ENCODE assay signal across 13 cellular contexts in genomic region chr19:37977992-37978391, GRCh38.
A peak's percentile ranks its signal among the peaks of the same experiment; 100 is the strongest.
DNase-seq lines count a peak whose midpoint lies in the region; ATAC-seq and TF ChIP-seq lines count a peak whose summit lies in the region.
"Had no signal": no experiment of that assay in that cellular context is flagged by ENCODE, and none has a peak within 500 bp of the region (broad histone marks: within the 10 kb centered on the region; RNA-seq: fewer than 3 reads in every experiment).

No MANE protein-coding gene starts in this region.

- H3K27ac Mint-ChIP-seq in activated B cell treated with CpG ODN at 0.5 μM for 24 hours (peak overlapping the region; percentile 90), natural killer cell (no peak overlapping the region)
- peak overlapping the region; percentile 95 for H3K27ac Mint-ChIP-seq in stimulated activated memory B cell treated with anti-CD40 and anti-IgM and Interleukin-4, amounts not matched to agents 10 μg/mL and 1 μg/mL and 100 μg/mL, for 72 hours
- H3K27ac Mint-ChIP-seq: effector memory CD8-positive, alpha-beta T cell had no signal

- 74 to 84% methylated on average over 7 of the region's 7 CpGs for WGBS in GM23248 (ENCODE audit: low coverage in 1 of 2, low lambda C conversion rate in 2 of 2, missing lambda C conversion rate in 2 of 2), 2 experiments

- peaks cover 91% of the 10 kb centered on the region for H3K4me1 Mint-ChIP-seq in activated B cell treated with CpG ODN at 0.5 μM for 24 hours
- peaks cover 82% of the 10 kb centered on the region for H3K4me1 Mint-ChIP-seq in stimulated activated memory B cell treated with anti-CD40 and anti-IgM and Interleukin-4, amounts not matched to agents 10 μg/mL and 1 μg/mL and 100 μg/mL, for 72 hours
- H3K4me1 Mint-ChIP-seq in natural killer cell, result peaks cover 0 to 24% of the 10 kb centered on the region in 2 donors

- H3K27me3 ChIP-seq in GM23248 (replicated peaks; ENCODE audit: insufficient read depth), result no peaks in the 10 kb centered on the region

- H3K4me3 Mint-ChIP-seq in activated B cell treated with CpG ODN at 0.5 μM for 24 hours (peak overlapping the region; percentile 52), natural killer cell (no peak overlapping the region)
- H3K4me3 Mint-ChIP-seq in stimulated activated memory B cell treated with anti-CD40 and anti-IgM and Interleukin-4, amounts not matched to agents 10 μg/mL and 1 μg/mL and 100 μg/mL, for 72 hours, result peak overlapping the region; percentile 21
- H3K4me3 Mint-ChIP-seq: effector memory CD8-positive, alpha-beta T cell had no signal

- intact Hi-C loops in activated B cell treated with CpG ODN at 0.5 μM for 24 hours (cut with micrococcal nuclease), result loop anchor here (1.0 to 2.0 kb wide), 2 partner anchors 8 to 15 kb away; no protein-coding TSS in a partner anchor
- intact Hi-C loops in natural killer cell (cut with micrococcal nuclease), result no loop called here
- intact Hi-C loops in left colon (cut with DNase I, micrococcal nuclease), result no loop called here

- H3K9me3 ChIP-seq in GM23248 (ENCODE audit: low read depth), result no peaks in the 10 kb centered on the region

- peak overlapping the region; percentile 31; the same call in 1 of the 2 replicates for H3K9ac ChIP-seq in GM23248

- CTCF ChIA-PET in activated B cell treated with CpG ODN at 0.5 μM for 24 hours (lab: Charles Lee), result interaction anchor here (1.0 to 2.0 kb wide), 5 partner anchors 9 to 64 kb away, joined by 3 to 9 read pairs (median 5); no protein-coding TSS in a partner anchor

- no peaks in the 10 kb centered on the region for H3F3A ChIP-seq in GM23248 (ENCODE audit: insufficient read depth)

- H3K36me3 ChIP-seq in GM23248 (ENCODE audit: low read depth), result no peaks in the 10 kb centered on the region

- no peak overlapping the region for H3K4me2 ChIP-seq in GM23248 (ENCODE audit: unreplicated experiment)

- ATAC-seq in activated B cell treated with CpG ODN at 0.5 μM for 24 hours (ENCODE audit: low read depth), result peak; percentile 9
- no peak for ATAC-seq in stimulated activated memory B cell treated with anti-CD40 and anti-IgM and Interleukin-4, amounts not matched to agents 10 μg/mL and 1 μg/mL and 100 μg/mL, for 72 hours
- ATAC-seq in natural killer cell, result no peak
- no peak for ATAC-seq in left colon
- ATAC-seq in GM19452 (IDR thresholded peaks at IDR 0.05; ENCODE audit: unreplicated experiment), result no peak
- ATAC-seq in HG02610 (IDR thresholded peaks at IDR 0.05; ENCODE audit: unreplicated experiment), result no peak
- ATAC-seq: effector memory CD8-positive, alpha-beta T cell; stimulated activated naive CD8-positive, alpha-beta T cell treated with anti-CD3 and anti-CD28 coated beads, Interleukin-15, Interleukin-2, amounts not matched to agents 100 U/mL and 50 U/mL, for 24 hours had no signal

- no peaks in the 10 kb centered on the region for H4K20me1 ChIP-seq in GM23248 (ENCODE audit: insufficient read depth)

- H3K4me1 ChIP-seq in GM23248 (ENCODE audit: insufficient read depth), result 0 out of 2 replicates have a peak, but pooled peaks cover 2% of the 10 kb centered on the region

- in situ Hi-C loops in GM23248 (cut with MboI), result no loop called here

- peaks cover 94% of the 10 kb centered on the region for H3K79me2 ChIP-seq in GM23248 (ENCODE audit: insufficient read depth)

- TF ChIP-seq CTCF in activated B cell treated with CpG ODN at 0.5 μM for 24 hours (IDR thresholded peaks at IDR 0.05) (no peak), natural killer cell (IDR thresholded peaks at IDR 0.05) (no peak)

- H2AFZ ChIP-seq in GM23248, result no peak overlapping the region

- POLR2A ChIA-PET in activated B cell treated with CpG ODN at 0.5 μM for 24 hours (lab: Charles Lee), result interaction anchor here (0.6 to 6.7 kb wide), 20 partner anchors 9 to 103 kb away, joined by 3 to 106 read pairs (median 6); partner anchors contain the start of genes SIPA1L3 and WDR87

- H3K27me3 Mint-ChIP-seq in activated B cell treated with CpG ODN at 0.5 μM for 24 hours (no peaks in the 10 kb centered on the region), natural killer cell (ENCODE audit: low read depth in 2 of 2) (no peaks in the 10 kb centered on the region)
- no peaks in the 10 kb centered on the region for H3K27me3 Mint-ChIP-seq in stimulated activated memory B cell treated with anti-CD40 and anti-IgM and Interleukin-4, amounts not matched to agents 10 μg/mL and 1 μg/mL and 100 μg/mL, for 72 hours
- H3K27me3 Mint-ChIP-seq: effector memory CD8-positive, alpha-beta T cell had no signal

- H3K9me2 ChIP-seq in GM23248 (ENCODE audit: insufficient read depth), result no peaks in the 10 kb centered on the region

- peak overlapping the region; percentile 28 for H3K27ac ChIP-seq in GM23248

- H3K9me3 Mint-ChIP-seq in activated B cell treated with CpG ODN at 0.5 μM for 24 hours, result no peaks in the 10 kb centered on the region
- no peaks in the 10 kb centered on the region for H3K9me3 Mint-ChIP-seq in stimulated activated memory B cell treated with anti-CD40 and anti-IgM and Interleukin-4, amounts not matched to agents 10 μg/mL and 1 μg/mL and 100 μg/mL, for 72 hours
- H3K9me3 Mint-ChIP-seq in natural killer cell, result no peaks in the 10 kb centered on the region
- H3K9me3 Mint-ChIP-seq: effector memory CD8-positive, alpha-beta T cell had no signal

- H3K4me3 ChIP-seq in GM23248, result no peak overlapping the region

- H3K36me3 Mint-ChIP-seq in activated B cell treated with CpG ODN at 0.5 μM for 24 hours (ENCODE audit: low read depth), result peaks cover 15% of the 10 kb centered on the region
- peaks cover 25% of the 10 kb centered on the region for H3K36me3 Mint-ChIP-seq in stimulated activated memory B cell treated with anti-CD40 and anti-IgM and Interleukin-4, amounts not matched to agents 10 μg/mL and 1 μg/mL and 100 μg/mL, for 72 hours
- no peaks in the 10 kb centered on the region for H3K36me3 Mint-ChIP-seq in natural killer cell

- DNase-seq in GM23248, result peak; percentile 57
- no peak for DNase-seq in activated B cell treated with CpG ODN at 0.5 μM for 24 hours
- DNase-seq in hepatic stellate cell (ENCODE audit: low spot score), result peak; percentile 69
- DNase-seq in natural killer cell, result no peak
- DNase-seq in left colon, result no peak
- DNase-seq: activated effector memory CD4-positive, alpha-beta T cell treated with anti-CD3 and anti-CD28 coated beads, Interleukin-2, amount 50 U/mL, for 16 hours; effector memory CD8-positive, alpha-beta T cell; KG1; NCI-H69; stimulated activated naive CD8-positive, alpha-beta T cell treated with anti-CD3 and anti-CD28 coated beads, Interleukin-15, Interleukin-2, amounts not matched to agents 100 U/mL and 50 U/mL, for 24 hours had no signal

Comparison
In these comparisons a context has a peak if more than half of its experiments do, and no peak if none do; other contexts are left out.
1. DNase-seq: peak in GM23248 (single experiment) and hepatic stellate cell (single experiment); none in activated B cell treated with CpG ODN at 0.5 μM for 24 hours (single experiment), natural killer cell (single experiment) and left colon (0 of 2).
2. H3K27ac Mint-ChIP-seq: peak in activated B cell treated with CpG ODN at 0.5 μM for 24 hours (single experiment) and stimulated activated memory B cell treated with anti-CD40 and anti-IgM and Interleukin-4, amounts not matched to agents 10 μg/mL and 1 μg/mL and 100 μg/mL, for 72 hours (single experiment); none in natural killer cell (0 of 2).